In genomic region chr19:3316659-3317207, GRCh38 we compare ENCODE assay signal across 21 cellular contexts. TPM values are rescaled to one million over a fixed set of nuclear protein-coding genes. Genes with fewer than 3 reads are reported as not detected.
A peak's percentile ranks its signal among the peaks of the same experiment; 100 is the strongest.
DNase-seq lines count a peak whose midpoint lies in the region; ATAC-seq, FAIRE-seq and TF ChIP-seq lines count a peak whose summit lies in the region.
"Had no signal": no experiment of that assay in that cellular context is flagged by ENCODE, and none has a peak within 500 bp of the region (broad histone marks: within the 10 kb centered on the region; RNA-seq: fewer than 3 reads in every experiment).

No MANE protein-coding gene starts in this region.

- H3K79me2 ChIP-seq in SK-N-SH (ENCODE audit: insufficient read depth), result no peaks in the 10 kb centered on the region
- H3K79me2 ChIP-seq in H1 (ENCODE audit: control insufficient read depth in 1 of 2, insufficient read depth in 2 of 2, low read length in 2 of 2), result no peaks in the 10 kb centered on the region
- H3K79me2 ChIP-seq in smooth muscle cell (ENCODE audit: low read depth), result no peaks in the 10 kb centered on the region

- H3K9ac ChIP-seq in SK-N-SH, result no peak overlapping the region
- no peak overlapping the region for H3K9ac ChIP-seq in H1 (replicated peaks in 1 of 4; ENCODE audit: extremely low read depth in 1 of 4, low read depth in 3 of 4, low read length in 3 of 4)
- H3K9ac ChIP-seq in smooth muscle cell (ENCODE audit: low read depth), result no peak overlapping the region
- H3K9ac ChIP-seq: GM23248 had no signal

- H2BK5ac ChIP-seq in H1 (ENCODE audit: low read depth, low read length), result no peak overlapping the region

- TF ChIP-seq CTCF in SK-N-SH (IDR thresholded peaks at IDR 0.05), result no peak
- TF ChIP-seq CTCF in H1 (IDR thresholded peaks at IDR 0.05; ENCODE audit: control extremely low read depth in 1 of 3, insufficient read depth in 1 of 3, low read depth in 1 of 3, low read length in 3 of 3), result no peak
- TF ChIP-seq CTCF in GM10248 (IDR thresholded peaks at IDR 0.05; ENCODE audit: control extremely low read depth, extremely low read depth, low read depth, missing control alignments), result no peak
- no peak for TF ChIP-seq CTCF in smooth muscle cell (IDR thresholded peaks at IDR 0.05; ENCODE audit: borderline replicate concordance, insufficient read depth, poor library complexity, severe bottlenecking)
- TF ChIP-seq CTCF in stomach (IDR thresholded peaks at IDR 0.05), result no peak

- H2AK5ac ChIP-seq in H1 (ENCODE audit: low read depth, low read length), result no peak overlapping the region

- POLR2A ChIA-PET in SK-N-SH (lab: Yijun Ruan, JAX), result no interaction called here
- POLR2A ChIA-PET in H1 (lab: Charles Lee; ENCODE audit: partially characterized antibody), result interaction anchor here (0.9 to 1.1 kb wide), 2 partner anchors 9 to 10 kb away, joined by 3 to 4 read pairs; no protein-coding TSS in a partner anchor
- POLR2A ChIA-PET in GM10248 (lab: Yijun Ruan, JAX), result no interaction called here

- H2AFZ ChIP-seq in SK-N-SH (ENCODE audit: low read depth) (no peak overlapping the region), H1 (ENCODE audit: low read length) (no peak overlapping the region), smooth muscle cell (ENCODE audit: low read depth) (no peak overlapping the region)
- H2AFZ ChIP-seq: GM23248 had no signal

- CTCF ChIA-PET in SK-N-SH (lab: Yijun Ruan, JAX) (interaction anchor here (0.7 to 3.6 kb wide), 6 partner anchors 8 to 671 kb away, joined by 3 to 13 read pairs (median 5); no protein-coding TSS in a partner anchor), H1 (lab: Charles Lee; ENCODE audit: partially characterized antibody) (interaction anchor here (0.6 to 7.2 kb wide), 4 partner anchors 12 to 95 kb away, joined by 3 to 48 read pairs (median 3); no protein-coding TSS in a partner anchor), GM10248 (lab: Yijun Ruan, JAX) (interaction anchor here (1.0 to 1.4 kb wide), 3 partner anchors 9 to 157 kb away, joined by 3 to 8 read pairs (median 4); no protein-coding TSS in a partner anchor)

- H2BK120ac ChIP-seq in H1 (replicated peaks; ENCODE audit: low read depth, low read length), result no peak overlapping the region

- no peak overlapping the region for H3K18ac ChIP-seq in H1 (ENCODE audit: extremely low read depth, low read length)

- no peak overlapping the region for H3K56ac ChIP-seq in H1 (replicated peaks; ENCODE audit: insufficient read length, low read depth, low read length)

- peak overlapping the region; percentile 51; the same call in 1 of the 2 replicates for H4K8ac ChIP-seq in H1 (ENCODE audit: extremely low read depth, insufficient read depth, low read length)

- H3K36me3 ChIP-seq in SK-N-SH (replicated peaks in 1 of 2; ENCODE audit: control insufficient read depth in 1 of 2, insufficient read depth in 2 of 2, low read length in 1 of 2) (no peaks in the 10 kb centered on the region), H1 (ENCODE audit: control insufficient read depth in 2 of 4, insufficient read depth in 4 of 4, low read length in 3 of 4) (no peaks in the 10 kb centered on the region), smooth muscle cell (ENCODE audit: low read depth) (no peaks in the 10 kb centered on the region), stomach (no peaks in the 10 kb centered on the region)
- H3K36me3 ChIP-seq: HAP-1 had no signal

- WGBS in right cardiac atrium, result 84% methylated on average over 5 of the region's 5 CpGs
- 39% methylated on average over 5 of the region's 5 CpGs for WGBS in SK-N-SH (ENCODE audit: low lambda C conversion rate)
- 93% methylated on average over 5 of the region's 5 CpGs; no CpG with 5 or more reads in 1 of the 2 experiments for WGBS in H1 (ENCODE audit: extremely low coverage in 1 of 2, insufficient coverage in 1 of 2, insufficient read length in 1 of 2, insufficient replicate concordance in 2 of 2, low coverage in 1 of 2, low lambda C conversion rate in 2 of 2, missing lambda C conversion rate in 1 of 2), 2 experiments
- 84% methylated on average over 5 of the region's 5 CpGs for WGBS in smooth muscle cell (ENCODE audit: low lambda C conversion rate)
- WGBS in stomach, 5 donors, result 82 to 85% (median 84%) methylated on average over 5 of the region's 5 CpGs

- H3K79me1 ChIP-seq in H1 (ENCODE audit: low read depth, low read length), result no peaks in the 10 kb centered on the region

- H3K4me1 ChIP-seq in right cardiac atrium (ENCODE audit: control insufficient read depth, insufficient read depth, low read length) (no peaks in the 10 kb centered on the region), SK-N-SH (ENCODE audit: control insufficient read depth in 1 of 2, insufficient read depth in 2 of 2, low read depth in 1 of 2, low read length in 1 of 2) (no peaks in the 10 kb centered on the region), H1 (replicated peaks in 1 of 4; ENCODE audit: control insufficient read depth in 3 of 4, insufficient read depth in 4 of 4, low read length in 3 of 4) (0 out of 7 replicates have a peak, but pooled peaks cover 0 to 2% (median 0%) of the 10 kb centered on the region in 4 experiments), smooth muscle cell (ENCODE audit: low read depth) (no peaks in the 10 kb centered on the region), stomach (no peaks in the 10 kb centered on the region)
- H3K4me1 ChIP-seq: A549, HAP-1 had no signal

- H3K9me3 ChIP-seq in right cardiac atrium (ENCODE audit: control insufficient read depth, low read length) (no peaks in the 10 kb centered on the region), SK-N-SH (no peaks in the 10 kb centered on the region), H1 (ENCODE audit: insufficient read depth in 2 of 2, low read depth in 1 of 2, low read length in 1 of 2) (no peaks in the 10 kb centered on the region), smooth muscle cell (replicated peaks; ENCODE audit: low read depth) (no peaks in the 10 kb centered on the region), stomach (no peaks in the 10 kb centered on the region)
- H3K9me3 ChIP-seq: A549, HAP-1 had no signal

- TF ChIP-seq EP300 in SK-N-SH (IDR thresholded peaks at IDR 0.05; ENCODE audit: borderline replicate concordance in 1 of 2, low read depth in 1 of 2, low read length in 1 of 2) (no peak), H1 (IDR thresholded peaks at IDR 0.05; ENCODE audit: borderline replicate concordance in 1 of 2, low read depth in 2 of 2, low read length in 2 of 2) (no peak), stomach (IDR thresholded peaks at IDR 0.05) (no peak)

- H3K27me3 ChIP-seq in right cardiac atrium (ENCODE audit: control insufficient read depth, insufficient read depth), result no peaks in the 10 kb centered on the region
- H3K27me3 ChIP-seq in SK-N-SH (ENCODE audit: insufficient read depth), result peaks cover 15% of the 10 kb centered on the region; the same call in 1 of the 2 replicates
- no peaks in the 10 kb centered on the region; a peak in 1 of 7 replicates for H3K27me3 ChIP-seq in H1 (replicated peaks in 1 of 4; ENCODE audit: control insufficient read depth in 3 of 4, extremely low read depth in 1 of 4, insufficient read depth in 3 of 4, low read length in 3 of 4)
- no peaks in the 10 kb centered on the region for H3K27me3 ChIP-seq in smooth muscle cell (ENCODE audit: low read depth)
- peaks cover 0 to 98% (median 47%) of the 10 kb centered on the region in 3 donors for H3K27me3 ChIP-seq in stomach

- no peak overlapping the region for H3K4me3 ChIP-seq in right cardiac atrium (ENCODE audit: low read length)
- H3K4me3 ChIP-seq in SK-N-SH (ENCODE audit: low read depth in 2 of 2, low read length in 1 of 2), result no peak overlapping the region
- H3K4me3 ChIP-seq in H1 (ENCODE audit: extremely low read depth in 1 of 4, insufficient read depth in 2 of 4, low read depth in 3 of 4, low read length in 4 of 4), result no peak overlapping the region
- no peak overlapping the region for H3K4me3 ChIP-seq in smooth muscle cell
- H3K4me3 ChIP-seq in stomach, result no peak overlapping the region
- H3K4me3 ChIP-seq: A549, GM23248, HAP-1 had no signal

- no peak overlapping the region for H3K4me2 ChIP-seq in SK-N-SH
- no peak overlapping the region for H3K4me2 ChIP-seq in H1 (ENCODE audit: insufficient read depth in 1 of 2, low read depth in 2 of 2, low read length in 2 of 2)
- no peak overlapping the region for H3K4me2 ChIP-seq in smooth muscle cell
- H3K4me2 ChIP-seq: A549 had no signal

- no peak overlapping the region for H3K14ac ChIP-seq in H1 (ENCODE audit: insufficient read length)

- 0 out of 2 replicates have a peak, but pooled peaks cover 3% of the 10 kb centered on the region for H4K20me1 ChIP-seq in SK-N-SH (ENCODE audit: insufficient read depth)
- no peaks in the 10 kb centered on the region for H4K20me1 ChIP-seq in H1 (replicated peaks in 1 of 2; ENCODE audit: control insufficient read depth in 1 of 2, insufficient read depth in 2 of 2, low read length in 2 of 2)
- no peaks in the 10 kb centered on the region for H4K20me1 ChIP-seq in smooth muscle cell (ENCODE audit: low read depth)

- H2BK20ac ChIP-seq in H1 (ENCODE audit: low read length), result no peak overlapping the region

- intact Hi-C loops in Right ventricle myocardium superior (cut with DNase I) (no loop called here), right cardiac atrium (cut with DNase I) (no loop called here), stomach (cut with DNase I; ENCODE audit: low total_unique reads) (no loop called here)

- ATAC-seq in Right ventricle myocardium superior (ENCODE audit: poor library complexity) (no peak), right cardiac atrium (no peak)
- ATAC-seq: A549 had no signal

- no peak overlapping the region for H4K5ac ChIP-seq in H1 (ENCODE audit: insufficient read length, low read depth, low read length)

- no peak overlapping the region for H2BK15ac ChIP-seq in H1 (ENCODE audit: low read length)

- no peak for FAIRE-seq in H1 (lab: Jason Lieb, UNC)
- FAIRE-seq: A549, GM12892 had no signal

- no peak overlapping the region for H4K91ac ChIP-seq in H1 (replicated peaks; ENCODE audit: insufficient read length, low read length)

- TF ChIP-seq RAD21 in SK-N-SH (IDR thresholded peaks at IDR 0.05; ENCODE audit: low read length) (no peak), H1 (IDR thresholded peaks at IDR 0.05 in 1 of 2, conservative IDR thresholded peaks at IDR 0.05 in 1 of 2; ENCODE audit: low read depth in 2 of 2, low read length in 2 of 2) (no peak)

- peaks cover 7% of the 10 kb centered on the region for H3F3A ChIP-seq in SK-N-SH (replicated peaks; ENCODE audit: insufficient read depth)
- H3F3A ChIP-seq in smooth muscle cell (ENCODE audit: low read depth), result no peaks in the 10 kb centered on the region

- no peaks in the 10 kb centered on the region for H3K9me2 ChIP-seq in SK-N-SH

- no peaks in the 10 kb centered on the region for H3K23me2 ChIP-seq in H1 (ENCODE audit: low read depth, low read length)

- TF ChIP-seq POLR2A in H1 (IDR thresholded peaks at IDR 0.05; ENCODE audit: control extremely low read depth in 1 of 2, low read depth in 2 of 2, low read length in 2 of 2) (no peak), stomach (IDR thresholded peaks at IDR 0.05) (no peak)

- DNase-seq in Right ventricle myocardium superior (peak; percentile 8), right cardiac atrium (no peak), SK-N-SH (peak; percentile 15), H1 (ENCODE audit: low read depth in 1 of 2, low spot score in 2 of 2) (no peak), GM10248 (ENCODE audit: extremely low spot score) (no peak), smooth muscle cell (lab: John Stamatoyannopoulos, UW; ENCODE audit: unreplicated experiment) (no peak), stomach (no peak)
- DNase-seq: ACHN; AML-193; C1 segment of cervical spinal cord; Calu3; CD4-positive, alpha-beta memory T cell; COR-L47; DMS53; DMS79 treated with DMSO at 0.1 percent for 48 hours; GF-D8; GM23248 had no signal

- H3K27ac ChIP-seq in right cardiac atrium (ENCODE audit: low read length) (no peak overlapping the region), SK-N-SH (ENCODE audit: low read depth in 2 of 2, low read length in 1 of 2) (no peak overlapping the region), H1 (ENCODE audit: low read depth, low read length) (no peak overlapping the region), smooth muscle cell (ENCODE audit: low read depth) (no peak overlapping the region), stomach (no peak overlapping the region)
- H3K27ac ChIP-seq: 22Rv1, A549, GM23248 had no signal

- no peak overlapping the region for H2BK12ac ChIP-seq in H1 (ENCODE audit: low read depth, low read length)

- no peak overlapping the region for H3K23ac ChIP-seq in H1 (ENCODE audit: insufficient read length)

- H3K4ac ChIP-seq in H1 (replicated peaks; ENCODE audit: insufficient read length, low read depth, low read length), result no peak overlapping the region

RNA-seq across cellular contexts. Expression of gene NFIC, which starts 49.6 kb away (rescaled TPM):
- total RNA-seq in Right ventricle myocardium superior (153 TPM), right cardiac atrium (100 to 1,000 TPM; 175 to 223 (median 188) TPM), smooth muscle cell (7.9 and 8.6 TPM in 2 replicates), stomach (100 to 1,000 TPM in 2 of 5 donors, 10 to 100 TPM in 3; 32.3 to 251 (median 94.2) TPM)
- polyA plus RNA-seq in right cardiac atrium (186 TPM), SK-N-SH (2012; rRNA removed) (2.6 and 7.2 TPM in 2 replicates), H1 (2011; rRNA removed) (0.56 and 0.82 TPM in 2 replicates), smooth muscle cell (33.2 and 36.2 TPM in 2 replicates), stomach (10 to 100 TPM; 16.7 to 61.5 (median 34.2) TPM)
- 5.7 and 8.1 TPM in 2 replicates for polyA plus RNA-seq in SK-N-SH (2012; cell fraction: cytosol; rRNA removed)
- polyA plus RNA-seq in SK-N-SH (2012; cell fraction: nucleus; rRNA removed), result 13.4 and 14.9 TPM in 2 replicates
- 2.6 and 3.2 TPM in 2 replicates for total RNA-seq in H1 (2021; fragmentation: NEBNext Ultra II Directional; extraction: Animal tissue kit (Norgen Biotek cat#: 25700))
- polyA plus RNA-seq in H1 (2011; cell fraction: cytosol; rRNA removed), result 0.35 TPM
- polyA plus RNA-seq in H1 (2011; cell fraction: nucleus; rRNA removed), result 0.88 TPM
- polyA plus RNA-seq in H1 (2012, experiment 1 of 2), result 2.1 to 4.3 TPM (median 3.5 TPM) in 4 replicates
- polyA plus RNA-seq in H1 (2012, experiment 2 of 2), result 2.9 TPM
- 6.0 TPM for polyA plus RNA-seq in H1 (2013, experiment 1 of 2)
- 5.3 TPM for polyA plus RNA-seq in H1 (2013, experiment 2 of 2)
- polyA minus RNA-seq in H1 (2011; rRNA and poly(A)+ RNA removed), result 0.34 and 0.41 TPM in 2 replicates
- 1.2 TPM for polyA minus RNA-seq in H1 (2011; cell fraction: cytosol; rRNA and poly(A)+ RNA removed)
- polyA minus RNA-seq in H1 (2011; cell fraction: nucleus; rRNA and poly(A)+ RNA removed), result 1.6 TPM

Comparison
In these comparisons a context has a peak if more than half of its experiments do, and no peak if none do; other contexts are left out.
1. DNase-seq: peak in Right ventricle myocardium superior (single experiment) and SK-N-SH (single experiment); none in right cardiac atrium (0 of 3), H1 (0 of 2), GM10248 (single experiment), smooth muscle cell (single experiment) and stomach (single experiment).